Comparison of ENCODE assay signal across 8 cellular contexts in the genomic region with DNA sequence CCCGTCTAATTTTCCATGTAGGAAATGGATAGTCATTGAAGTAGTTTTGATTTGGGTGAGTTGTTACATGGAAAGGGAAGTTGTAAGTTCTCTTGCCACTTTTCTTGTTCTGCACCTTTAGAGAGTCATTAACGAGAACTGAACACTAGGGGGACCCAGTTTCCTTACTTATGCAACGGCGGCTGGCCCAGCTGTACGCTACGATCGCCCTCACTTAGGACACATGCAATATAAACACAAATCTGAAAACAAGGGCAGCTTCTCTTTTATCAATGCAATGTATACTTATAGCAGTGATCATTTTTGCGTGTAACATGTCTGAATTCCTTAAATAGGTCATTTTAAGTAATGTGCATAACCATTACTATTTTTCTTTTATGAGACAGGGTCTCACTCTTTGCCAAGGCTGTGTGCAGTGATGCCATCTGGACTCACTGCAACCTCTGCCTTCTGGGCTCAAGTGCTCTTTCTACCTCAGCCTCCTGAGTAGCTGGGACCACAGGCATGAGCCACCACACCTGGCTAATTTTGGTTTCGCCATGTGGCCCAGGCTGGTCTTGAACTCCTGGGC. TPM values are rescaled to one million over a fixed set of nuclear protein-coding genes. Genes with fewer than 3 reads are reported as not detected.
DNase-seq lines count a peak whose midpoint lies in the region; ATAC-seq, FAIRE-seq and TF ChIP-seq lines count a peak whose summit lies in the region.
"Not testable (repeated sequence)": the region's sequence is repeated elsewhere in the genome, so short reads cannot be mapped to it uniquely, and the experiment has no call there.

No MANE protein-coding gene starts in this region.

- H3K36me3 Mint-ChIP-seq in activated naive CD4-positive, alpha-beta T cell treated with anti-CD3 and anti-CD28 coated beads, Interleukin-2, amount 50 U/mL, for 72 hours: not testable (repeated sequence)

- H3K9me3 ChIP-seq in OCI-LY3 (ENCODE audit: insufficient read depth, low read length); testis: not testable (repeated sequence)

- not testable (repeated sequence) for H3K4me3 ChIP-seq in LNCaP clone FGC (ENCODE audit: low read depth, low read length); OCI-LY3 (ENCODE audit: low read length); fibroblast of mammary gland (ENCODE audit: control insufficient read depth, low read depth, low read length); testis

- peak overlapping the region; percentile 26; the same call in 1 of the 2 replicates for H3K27ac ChIP-seq in OCI-LY3 (ENCODE audit: low read length)
- not testable (repeated sequence) for H3K27ac ChIP-seq in testis

- H3K4me1 ChIP-seq in OCI-LY3 (ENCODE audit: low read length): peaks cover 27% of the 10 kb centered on the region
- H3K4me1 ChIP-seq in testis: not testable (repeated sequence)

- not testable (repeated sequence) for TF ChIP-seq POLR2A in H54 (IDR thresholded peaks at IDR 0.05; ENCODE audit: low read depth, low read length); testis (IDR thresholded peaks at IDR 0.05)

- H3K79me2 ChIP-seq in OCI-LY3 (ENCODE audit: low read length): not testable (repeated sequence)

- FAIRE-seq in H54 (lab: Jason Lieb, UNC): peak; percentile 98

- H3K4me2 ChIP-seq in OCI-LY3 (ENCODE audit: low read length): peak overlapping the region; percentile 30

- DNase-seq in DMS53 treated with DMSO at 0.1 percent for 48 hours (lab: John Stamatoyannopoulos, UW; ENCODE audit: unreplicated experiment) (peak; percentile 23), fibroblast of mammary gland (ENCODE audit: low read depth) (peak; percentile 46), midbrain (lab: John Stamatoyannopoulos, UW) (peak; percentile 49), testis (peak; percentile 42)
- not testable (repeated sequence) for DNase-seq in H54 (ENCODE audit: insufficient read length, low spot score); LNCaP clone FGC (ENCODE audit: low read depth); activated naive CD4-positive, alpha-beta T cell treated with anti-CD3 and anti-CD28 coated beads, Interleukin-2, amount 50 U/mL, for 72 hours (ENCODE audit: low spot score in 2 of 2)

- not testable (repeated sequence) for H2AFZ ChIP-seq in OCI-LY3 (ENCODE audit: low read depth, low read length)

- H3K27ac Mint-ChIP-seq in activated naive CD4-positive, alpha-beta T cell treated with anti-CD3 and anti-CD28 coated beads, Interleukin-2, amount 50 U/mL, for 72 hours: not testable (repeated sequence)

- not testable (repeated sequence) for H3K9me3 Mint-ChIP-seq in activated naive CD4-positive, alpha-beta T cell treated with anti-CD3 and anti-CD28 coated beads, Interleukin-2, amount 50 U/mL, for 72 hours

- not testable (repeated sequence) for H4K20me1 ChIP-seq in OCI-LY3 (ENCODE audit: insufficient read depth, low read length)

- H3K27me3 ChIP-seq in OCI-LY3 (ENCODE audit: low read depth, low read length); testis: not testable (repeated sequence)

- WGBS in testis, 2 donors: 17 to 27% methylated on average over 9 of the region's 9 CpGs

- TF ChIP-seq CTCF in LNCaP clone FGC (IDR thresholded peaks at IDR 0.05; ENCODE audit: control insufficient read depth, extremely low read depth, insufficient read depth) (peak; percentile 40), OCI-LY3 (IDR thresholded peaks at IDR 0.05; ENCODE audit: low read depth, low read length) (peak; percentile 56), fibroblast of mammary gland (conservative IDR thresholded peaks at IDR 0.05; ENCODE audit: control insufficient read depth, insufficient read depth, low read depth, low read length) (peak; percentile 44), testis (IDR thresholded peaks at IDR 0.05) (peak in 1 of 3 experiments; percentile 62)

- not testable (repeated sequence) for H3K36me3 ChIP-seq in OCI-LY3 (replicated peaks; ENCODE audit: low read depth, low read length); testis (ENCODE audit: low read depth, missing control alignments)

- ATAC-seq in activated naive CD4-positive, alpha-beta T cell treated with anti-CD3 and anti-CD28 coated beads, Interleukin-2, amount 50 U/mL, for 72 hours: peak; percentile 39 to 57

- intact Hi-C loops in testis (cut with DNase I; ENCODE audit: low total_unique reads): loop anchor here (10.0 kb wide), 2 partner anchors 172 to 202 kb away; no protein-coding TSS in a partner anchor

- H3K9ac ChIP-seq in OCI-LY3 (ENCODE audit: low read length): not testable (repeated sequence)

RNA-seq across cellular contexts. Expression of a gene that starts 15.4 kb away (rescaled TPM):
- total RNA-seq in activated naive CD4-positive, alpha-beta T cell treated with anti-CD3 and anti-CD28 coated beads, Interleukin-2, amount 50 U/mL, for 72 hours: 100 to 1,000 TPM; 106 to 113 TPM
- total RNA-seq in testis: 100 to 1,000 TPM; 143 to 201 TPM
- 457 TPM for polyA plus RNA-seq in testis (ENCODE audit: insufficient read depth, low read depth, low replicate concordance)

RNA-seq across cellular contexts. Expression of a gene that starts 27.7 kb away (rescaled TPM):
- 1 to 10 TPM in 1 of 2 donors, under 1 TPM in 1; 0.39 to 2.4 TPM for total RNA-seq in activated naive CD4-positive, alpha-beta T cell treated with anti-CD3 and anti-CD28 coated beads, Interleukin-2, amount 50 U/mL, for 72 hours
- total RNA-seq in testis: 1 to 10 TPM; 1.5 to 1.9 TPM
- polyA plus RNA-seq in testis (ENCODE audit: insufficient read depth, low read depth, low replicate concordance): 2.2 TPM

RNA-seq across cellular contexts. Expression of a gene that starts 28.1 kb away (rescaled TPM):
- 10 to 100 TPM in 1 of 2 donors, 1 to 10 TPM in 1; 1.8 to 12.1 TPM for total RNA-seq in activated naive CD4-positive, alpha-beta T cell treated with anti-CD3 and anti-CD28 coated beads, Interleukin-2, amount 50 U/mL, for 72 hours
- total RNA-seq in testis: 10 to 100 TPM; 12.5 to 16.9 TPM
- 7.4 TPM for polyA plus RNA-seq in testis (ENCODE audit: insufficient read depth, low read depth, low replicate concordance)
